17 cellular contexts compared by ENCODE assay signal in the genomic region with DNA sequence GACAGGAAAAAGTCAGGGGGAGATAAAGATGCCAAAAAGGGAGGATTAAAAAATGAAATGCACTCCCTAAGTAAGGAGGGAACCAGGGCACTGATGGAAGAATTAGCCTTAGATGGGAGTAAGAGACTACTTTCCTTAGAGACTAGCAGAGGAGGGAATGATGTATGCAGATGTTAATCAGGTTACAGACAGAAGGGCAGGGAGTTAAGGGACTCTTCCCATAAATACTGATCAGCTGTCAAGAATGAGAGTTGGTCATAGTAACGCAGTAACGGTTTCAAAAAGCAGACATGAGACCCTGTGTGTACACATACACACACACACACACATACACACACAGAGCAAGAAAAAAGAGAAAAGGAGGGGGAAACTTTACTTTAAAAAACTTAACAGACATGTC.
"Had no signal": no experiment of that assay in that cellular context is flagged by ENCODE, and none has a peak within 500 bp of the region (broad histone marks: within the 10 kb centered on the region; RNA-seq: fewer than 3 reads in every experiment).

No MANE protein-coding gene starts in this region.

- H3K27me3 ChIP-seq: left lung, right atrium auricular region, tibial nerve had no signal

- DNase-seq: activated CD4-positive, alpha-beta T cell treated with anti-CD3 and anti-CD28 coated beads, Interleukin-2, amount 50 U/mL, for 1 hour; activated naive CD4-positive, alpha-beta T cell treated with anti-CD3 and anti-CD28 coated beads, Interleukin-2, amount 10 ng/mL, durations not matched to agents 7 days and 5 days; left lung; mammary epithelial cell; naive B cell; posterior cingulate gyrus; small intestine; stimulated activated CD4-positive, alpha-beta T cell treated with anti-CD3 and anti-CD28 coated beads, Interleukin-4, amount 100 ng/mL, for 4 hours; stimulated activated CD8-positive, alpha-beta memory T cell treated with anti-CD3 and anti-CD28 coated beads, Interleukin-4, amount 100 ng/mL, for 48 hours; stimulated activated naive CD4-positive, alpha-beta T cell treated with Interleukin-2 at 50 U/mL for 16 hours; substantia nigra; SW 1271 had no signal

- H3K9me3 ChIP-seq: left lung, neutrophil, right atrium auricular region, tibial nerve had no signal

- H3K36me3 ChIP-seq: cardiac muscle cell, left lung, neutrophil, right atrium auricular region, tibial nerve had no signal

- ATAC-seq: left lung had no signal

- H3K27ac ChIP-seq: cardiac muscle cell, epithelial cell of prostate, left lung, neutrophil, right atrium auricular region, tibial nerve had no signal

- H3K4me3 ChIP-seq: cardiac muscle cell, left lung, right atrium auricular region, tibial nerve had no signal
